Comparison of ENCODE assay signal across 14 cellular contexts in the genomic region with DNA sequence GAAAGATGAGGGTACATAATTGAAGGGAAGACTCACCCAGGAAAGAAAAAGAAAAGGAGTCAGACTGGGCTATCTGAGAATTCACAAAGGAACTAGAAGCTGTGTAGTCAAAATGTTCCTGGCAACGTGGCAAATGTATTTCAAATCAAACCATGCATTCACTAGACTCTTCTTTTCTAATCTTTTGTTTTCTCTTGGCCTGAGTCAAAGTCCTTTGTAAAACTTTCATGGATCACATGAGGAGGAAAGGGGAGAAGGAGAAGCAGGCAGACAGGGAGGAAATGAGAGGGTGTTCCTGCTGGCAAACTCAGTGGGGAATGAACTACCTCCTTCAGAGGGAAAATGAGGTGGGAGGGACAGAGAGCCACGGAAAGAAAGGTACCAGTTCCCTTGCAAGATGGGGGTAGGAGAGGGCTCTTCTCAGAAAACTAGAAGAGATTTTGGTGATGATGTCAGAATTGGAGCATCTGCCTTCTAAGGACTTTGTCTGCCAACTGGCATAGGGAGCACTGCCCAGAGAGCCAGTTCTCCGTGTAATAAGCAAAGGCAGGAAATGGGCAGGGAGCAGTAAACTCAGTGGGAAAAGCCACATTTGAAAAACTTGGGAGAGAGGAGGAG. TPM values are rescaled to one million over a fixed set of nuclear protein-coding genes. Genes with fewer than 3 reads are reported as not detected.
DNase-seq lines count a peak whose midpoint lies in the region; ATAC-seq and TF ChIP-seq lines count a peak whose summit lies in the region.
"Had no signal": no experiment of that assay in that cellular context is flagged by ENCODE, and none has a peak within 500 bp of the region (broad histone marks: within the 10 kb centered on the region; RNA-seq: fewer than 3 reads in every experiment).

No MANE protein-coding gene starts in this region.

- H3F3A ChIP-seq in neural progenitor cell (ENCODE audit: low read depth): no peaks in the 10 kb centered on the region

- H3K79me2 ChIP-seq in neural progenitor cell (ENCODE audit: low read depth): no peaks in the 10 kb centered on the region

- H3K27ac Mint-ChIP-seq in endothelial cell (ENCODE audit: unreplicated experiment): peak overlapping the region; percentile 5
- no peak overlapping the region for H3K27ac Mint-ChIP-seq in neural progenitor cell
- H3K27ac Mint-ChIP-seq: activated naive CD8-positive, alpha-beta T cell treated with anti-CD3 and anti-CD28 coated beads, Interleukin-2, amount 10 ng/mL, durations not matched to agents 7 days and 5 days; naive thymus-derived CD4-positive, alpha-beta T cell had no signal

- H3K4me1 ChIP-seq in neural progenitor cell: no peaks in the 10 kb centered on the region

- no peak for TF ChIP-seq CTCF in endothelial cell (IDR thresholded peaks at IDR 0.05; ENCODE audit: unreplicated experiment)
- TF ChIP-seq CTCF in neural progenitor cell (IDR thresholded peaks at IDR 0.05): no peak

- H3K27me3 ChIP-seq in neural progenitor cell: no peaks in the 10 kb centered on the region
- H3K27me3 ChIP-seq: sigmoid colon had no signal

- no peaks in the 10 kb centered on the region for H3K36me3 ChIP-seq in neural progenitor cell
- H3K36me3 ChIP-seq: sigmoid colon had no signal

- no peaks in the 10 kb centered on the region for H4K20me1 ChIP-seq in neural progenitor cell (ENCODE audit: low read depth)

- H3K36me3 Mint-ChIP-seq in endothelial cell (ENCODE audit: low read depth, unreplicated experiment) (no peaks in the 10 kb centered on the region), neural progenitor cell (peaks cover 2% of the 10 kb centered on the region)
- H3K36me3 Mint-ChIP-seq: activated naive CD8-positive, alpha-beta T cell treated with anti-CD3 and anti-CD28 coated beads, Interleukin-2, amount 10 ng/mL, durations not matched to agents 7 days and 5 days; naive thymus-derived CD4-positive, alpha-beta T cell had no signal

- no peaks in the 10 kb centered on the region for H3K27me3 Mint-ChIP-seq in endothelial cell (ENCODE audit: unreplicated experiment)
- peaks cover 5% of the 10 kb centered on the region for H3K27me3 Mint-ChIP-seq in neural progenitor cell (ENCODE audit: insufficient read depth, low read depth)
- H3K27me3 Mint-ChIP-seq: activated naive CD8-positive, alpha-beta T cell treated with anti-CD3 and anti-CD28 coated beads, Interleukin-2, amount 10 ng/mL, durations not matched to agents 7 days and 5 days; naive thymus-derived CD4-positive, alpha-beta T cell had no signal

- H3K9me3 Mint-ChIP-seq in endothelial cell (ENCODE audit: unreplicated experiment) (no peaks in the 10 kb centered on the region), neural progenitor cell (peaks cover 5% of the 10 kb centered on the region)
- H3K9me3 Mint-ChIP-seq: activated naive CD8-positive, alpha-beta T cell treated with anti-CD3 and anti-CD28 coated beads, Interleukin-2, amount 10 ng/mL, durations not matched to agents 7 days and 5 days had no signal

- H3K4me2 ChIP-seq in neural progenitor cell: no peak overlapping the region

- no peak overlapping the region for H3K9ac ChIP-seq in neural progenitor cell

- no peak for ATAC-seq in HG03439 (IDR thresholded peaks at IDR 0.05; ENCODE audit: unreplicated experiment)
- ATAC-seq: activated CD4-positive, CD25-positive, alpha-beta regulatory T cell treated with anti-CD3 and anti-CD28 coated beads, Interleukin-2, amount 50 U/mL, for 24 hours; naive thymus-derived CD4-positive, alpha-beta T cell had no signal

- DNase-seq in ELR (ENCODE audit: low read depth): peak; percentile 24
- peak; percentile 35 for DNase-seq in NCI-H226
- DNase-seq in endothelial cell (ENCODE audit: low spot score): no peak
- no peak for DNase-seq in neural progenitor cell (ENCODE audit: low spot score)
- DNase-seq in MV-4-11 (lab: John Stamatoyannopoulos, UW): no peak
- no peak for DNase-seq in activated T-cell treated with anti-CD3 and anti-CD28 coated beads, Interleukin-2, amount 50 U/mL, for 48 hours
- DNase-seq in activated naive CD4-positive, alpha-beta T cell treated with anti-CD3 and anti-CD28 coated beads, Interleukin-2, amount 50 U/mL, for 16 hours: no peak
- DNase-seq: activated naive CD8-positive, alpha-beta T cell treated with anti-CD3 and anti-CD28 coated beads, Interleukin-2, amount 10 ng/mL, durations not matched to agents 7 days and 5 days; cortex of kidney; naive thymus-derived CD4-positive, alpha-beta T cell; sigmoid colon; stimulated activated naive CD4-positive, alpha-beta T cell treated with Interleukin-2 at 50 U/mL for 16 hours had no signal

- peak overlapping the region; percentile 15 for H3K27ac ChIP-seq in neural progenitor cell

- H3K9me3 ChIP-seq in neural progenitor cell (ENCODE audit: low read depth): no peaks in the 10 kb centered on the region
- H3K9me3 ChIP-seq: sigmoid colon had no signal

- no peak overlapping the region for H3K4me3 ChIP-seq in neural progenitor cell
- H3K4me3 ChIP-seq: sigmoid colon had no signal

- peak overlapping the region; percentile 9 for H2AFZ ChIP-seq in neural progenitor cell (replicated peaks)

- H3K4me3 Mint-ChIP-seq in endothelial cell (ENCODE audit: unreplicated experiment) (no peak overlapping the region), neural progenitor cell (no peak overlapping the region)
- H3K4me3 Mint-ChIP-seq: activated naive CD8-positive, alpha-beta T cell treated with anti-CD3 and anti-CD28 coated beads, Interleukin-2, amount 10 ng/mL, durations not matched to agents 7 days and 5 days; naive thymus-derived CD4-positive, alpha-beta T cell had no signal

- peaks cover 9% of the 10 kb centered on the region for H3K4me1 Mint-ChIP-seq in endothelial cell (ENCODE audit: unreplicated experiment)
- H3K4me1 Mint-ChIP-seq in neural progenitor cell: peaks cover 15% of the 10 kb centered on the region
- H3K4me1 Mint-ChIP-seq: activated naive CD8-positive, alpha-beta T cell treated with anti-CD3 and anti-CD28 coated beads, Interleukin-2, amount 10 ng/mL, durations not matched to agents 7 days and 5 days had no signal

RNA-seq across cellular contexts. Expression of gene SLC8A1, which starts 51.4 kb away (rescaled TPM):
- 0.80 TPM for total RNA-seq in endothelial cell (ENCODE audit: unreplicated experiment)
- total RNA-seq in neural progenitor cell (ENCODE audit: low replicate concordance): 6.5 and 9.6 TPM in 2 replicates

Comparison
In these comparisons a context has a peak if more than half of its experiments do, and no peak if none do; other contexts are left out.
1. DNase-seq: peak in ELR (single experiment) and NCI-H226 (single experiment); none in endothelial cell (single experiment), neural progenitor cell (single experiment), MV-4-11 (single experiment), activated T-cell treated with anti-CD3 and anti-CD28 coated beads, Interleukin-2, amount 50 U/mL, for 48 hours (0 of 2) and activated naive CD4-positive, alpha-beta T cell treated with anti-CD3 and anti-CD28 coated beads, Interleukin-2, amount 50 U/mL, for 16 hours (single experiment).